ENCODE assay signal across 8 cellular contexts in genomic region chr12:120116443-120116791, GRCh38. TPM values are rescaled to one million over a fixed set of nuclear protein-coding genes. Genes with fewer than 3 reads are reported as not detected.
A peak's percentile ranks its signal among the peaks of the same experiment; 100 is the strongest.
DNase-seq lines count a peak whose midpoint lies in the region; ATAC-seq, FAIRE-seq and TF ChIP-seq lines count a peak whose summit lies in the region.

Gene RAB35, minus strand, starts transcription at chr12:120116753. Its CDS starts 103 bp downstream, at chr12:120116650.

- H3K4me1 Mint-ChIP-seq in CD4-positive, alpha-beta T cell (ENCODE audit: low read depth): peaks cover 75% of the 10 kb centered on the region

- WGBS in right lobe of liver (ENCODE audit: insufficient coverage, low coverage, low lambda C conversion rate, missing lambda C conversion rate): no CpG with 5 or more reads among the region's 49 CpGs
- 0% methylated on average over 11 of the region's 49 CpGs; no CpG with 5 or more reads in 1 of the 2 donors for WGBS in thyroid gland, 2 donors

- FAIRE-seq in bronchial epithelial cell (lab: Jason Lieb, UNC): no peak

- no peaks in the 10 kb centered on the region for H3K27me3 ChIP-seq in CD4-positive, alpha-beta T cell (ENCODE audit: control insufficient read depth, insufficient read depth, low read length)
- no peaks in the 10 kb centered on the region for H3K27me3 ChIP-seq in HL-60 (ENCODE audit: insufficient read depth, poor library complexity, severe bottlenecking)
- H3K27me3 ChIP-seq in bronchial epithelial cell (ENCODE audit: control insufficient read depth, insufficient read depth, low read length): no peaks in the 10 kb centered on the region
- H3K27me3 ChIP-seq in right lobe of liver: no peaks in the 10 kb centered on the region
- H3K27me3 ChIP-seq in thyroid gland: no peaks in the 10 kb centered on the region

- H3K36me3 ChIP-seq in bronchial epithelial cell (ENCODE audit: control insufficient read depth, insufficient read depth, low read length) (peaks cover 2% of the 10 kb centered on the region), right lobe of liver (no peaks in the 10 kb centered on the region), thyroid gland (no peaks in the 10 kb centered on the region)

- peak within 1 kb of the TSS; percentile 94 for H3K27ac ChIP-seq in CD4-positive, alpha-beta T cell (ENCODE audit: low read depth, low read length)
- H3K27ac ChIP-seq in HL-60 (replicated peaks) (peak within 1 kb of the TSS; percentile 80), right lobe of liver (peak within 1 kb of the TSS; percentile 82 to 91 (median 85)), thyroid gland (peak within 1 kb of the TSS; percentile 77 to 96 (median 79))

- no peaks in the 10 kb centered on the region for H3K27me3 Mint-ChIP-seq in CD4-positive, alpha-beta T cell

- POLR2A ChIA-PET in CD4-positive, alpha-beta T cell (lab: Charles Lee): interaction anchor here (0.8 to 4.9 kb wide), 14 partner anchors 8 to 176 kb away, joined by 3 to 51 read pairs (median 4); partner anchors contain the start of genes BICDL1, RNU4-1, RNU4-2 and RPLP0

- H3K27ac Mint-ChIP-seq in CD4-positive, alpha-beta T cell: peak within 1 kb of the TSS; percentile 84

- H3K9me3 Mint-ChIP-seq in CD4-positive, alpha-beta T cell: no peaks in the 10 kb centered on the region

- H3K4me3 ChIP-seq in HL-60 (replicated peaks; ENCODE audit: insufficient read depth, low read length) (peak within 1 kb of the TSS; percentile 90), bronchial epithelial cell (ENCODE audit: low read depth, low read length) (peak within 1 kb of the TSS; percentile 92), right lobe of liver (peak within 1 kb of the TSS; percentile 77 to 91 (median 81)), thyroid gland (replicated peaks in 1 of 3) (peak within 1 kb of the TSS; percentile 52 to 85 (median 80))

- intact Hi-C loops in CD4-positive, alpha-beta T cell (cut with DNase I, micrococcal nuclease): loop anchor here (1.0 to 10.0 kb wide), 7 partner anchors 29 to 331 kb away; partner anchors contain the start of genes GATC (in 1 of the 2), GCN1 (in 1 of the 2), PXN (in 1 of the 2) and RPLP0 (in 1 of the 2)
- intact Hi-C loops in right lobe of liver (cut with DNase I) (no loop called here), thyroid gland (cut with DNase I) (no loop called here)

- peak within 1 kb of the TSS; percentile 99 for H3K4me3 Mint-ChIP-seq in CD4-positive, alpha-beta T cell

- TF ChIP-seq POLR2A in right lobe of liver (IDR thresholded peaks at IDR 0.05) (no peak), thyroid gland (IDR thresholded peaks at IDR 0.05) (no peak)

- no peaks in the 10 kb centered on the region for H3K9me3 ChIP-seq in CD4-positive, alpha-beta T cell (ENCODE audit: control insufficient read depth, low read length)
- no peaks in the 10 kb centered on the region for H3K9me3 ChIP-seq in right lobe of liver
- no peaks in the 10 kb centered on the region for H3K9me3 ChIP-seq in thyroid gland

- ATAC-seq in CD4-positive, alpha-beta T cell (ENCODE audit: poor library complexity): no peak
- no peak for ATAC-seq in right lobe of liver

- H3K36me3 Mint-ChIP-seq in CD4-positive, alpha-beta T cell (ENCODE audit: low read depth): peaks cover 37% of the 10 kb centered on the region

- no peak for TF ChIP-seq CTCF in CD4-positive, alpha-beta T cell (IDR thresholded peaks at IDR 0.05)
- TF ChIP-seq CTCF in HL-60 (IDR thresholded peaks at IDR 0.05; ENCODE audit: insufficient read depth, low read length): no peak
- TF ChIP-seq CTCF in bronchial epithelial cell (IDR thresholded peaks at IDR 0.05; ENCODE audit: insufficient read depth, low read length, severe bottlenecking): no peak
- TF ChIP-seq CTCF in right lobe of liver (IDR thresholded peaks at IDR 0.05): no peak
- no peak for TF ChIP-seq CTCF in thyroid gland (IDR thresholded peaks at IDR 0.05)

- H3K4me1 ChIP-seq in right lobe of liver: peaks cover 0 to 29% (median 5%) of the 10 kb centered on the region in 4 donors
- H3K4me1 ChIP-seq in thyroid gland: peaks cover 16 to 26% of the 10 kb centered on the region in 2 donors

- DNase-seq in CD4-positive, alpha-beta T cell: no peak
- DNase-seq in HL-60 (ENCODE audit: low read depth in 1 of 2, low spot score in 1 of 2) (no peak), bronchial epithelial cell (ENCODE audit: low read depth) (no peak), right lobe of liver (no peak), thyroid gland (no peak), MV-4-11 (lab: John Stamatoyannopoulos, UW) (no peak)
- DNase-seq in activated effector memory CD4-positive, alpha-beta T cell treated with Interleukin-2 at 50 U/mL for 16 hours: no peak
- no peak for DNase-seq in activated CD8-positive, alpha-beta memory T cell treated with anti-CD3 and anti-CD28 coated beads for 24 hours

- CTCF ChIA-PET in CD4-positive, alpha-beta T cell (lab: Charles Lee): interaction anchor here (1.0 to 2.4 kb wide), 5 partner anchors 22 to 185 kb away, joined by 3 to 11 read pairs (median 4); partner anchors contain the start of gene BICDL1

RNA-seq across cellular contexts. Expression of gene RAB35, which starts in this region (rescaled TPM):
- 10 to 100 TPM; 49.7 to 53.8 TPM for total RNA-seq in CD4-positive, alpha-beta T cell
- total RNA-seq in bronchial epithelial cell: 26.9 and 31.5 TPM in 2 replicates
- total RNA-seq in right lobe of liver: 10 to 100 TPM; 11.7 to 22.1 (median 14.7) TPM
- 10 to 100 TPM; 14.9 to 19.9 (median 17.4) TPM for total RNA-seq in thyroid gland

Comparison
In these comparisons a context has a peak if more than half of its experiments do, and no peak if none do; other contexts are left out.
1. intact Hi-C loops: an anchor here in CD4-positive, alpha-beta T cell (1.0 to 10.0 kb wide); none called in right lobe of liver and thyroid gland.